Comparison of ENCODE assay signal across 22 cellular contexts in the genomic region with DNA sequence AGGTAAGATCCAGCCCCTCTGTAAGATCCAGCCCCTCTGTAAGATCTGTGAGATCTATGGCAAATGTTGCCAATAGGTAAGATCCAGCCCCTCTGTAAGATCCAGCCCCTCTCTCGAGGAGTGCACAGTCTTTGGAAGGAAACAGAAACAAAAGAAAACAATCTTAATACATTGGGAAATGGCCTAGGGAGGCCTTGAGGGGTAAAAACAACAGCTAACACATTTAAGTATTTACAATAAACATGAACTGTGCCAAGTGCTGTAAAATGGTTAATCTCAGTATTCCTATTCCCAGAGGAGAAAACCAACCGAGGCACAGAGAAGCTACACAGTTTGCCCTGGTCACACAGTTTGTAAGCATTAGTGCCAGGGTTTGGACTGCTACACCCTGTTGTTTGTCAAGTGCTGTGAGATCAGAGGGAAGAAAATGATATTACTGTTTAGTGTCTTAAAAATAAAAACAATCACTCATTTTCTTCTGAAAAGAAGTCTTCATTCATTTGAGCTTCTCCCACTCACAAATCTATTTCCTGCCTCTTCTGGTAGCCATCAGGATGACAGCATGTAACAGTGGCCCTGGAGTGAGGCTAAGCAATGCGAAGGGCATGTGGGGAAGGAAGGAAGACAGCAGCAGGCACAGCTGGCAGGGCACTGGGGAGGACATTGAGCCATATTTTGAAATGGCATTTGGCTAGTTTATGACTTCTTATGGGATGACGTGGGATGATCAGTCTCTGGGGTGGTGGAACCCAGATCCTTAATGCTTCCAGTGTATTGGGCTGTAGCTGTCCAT.
DNase-seq lines count a peak whose midpoint lies in the region; ATAC-seq and TF ChIP-seq lines count a peak whose summit lies in the region.
"Had no signal": no experiment of that assay in that cellular context is flagged by ENCODE, and none has a peak within 500 bp of the region (broad histone marks: within the 10 kb centered on the region; RNA-seq: fewer than 3 reads in every experiment).

No MANE protein-coding gene starts in this region.

- H3K9ac ChIP-seq in endodermal cell (ENCODE audit: extremely low read depth, low read length, poor library complexity, severe bottlenecking) = no peak overlapping the region

- no peaks in the 10 kb centered on the region for H3K9me3 ChIP-seq in endodermal cell (ENCODE audit: control insufficient read depth, low read length)
- H3K9me3 ChIP-seq: esophagus muscularis mucosa, heart right ventricle, psoas muscle had no signal

- WGBS in endodermal cell (ENCODE audit: insufficient coverage in 1 of 2, insufficient read length in 1 of 2), 2 experiments = 89 to 100% methylated on average over 1 to 4 of the region's 4 CpGs

- intact Hi-C loops in CD14-positive monocyte (cut with micrococcal nuclease) = no loop called here

- H3K27ac Mint-ChIP-seq in endodermal cell (no peak overlapping the region), nephron progenitor cell (peak overlapping the region; percentile 30), CD14-positive monocyte (no peak overlapping the region)
- H3K27ac Mint-ChIP-seq: CD8-positive, alpha-beta T cell; memory B cell had no signal

- H3K27ac ChIP-seq in ACC112 (ENCODE audit: low read depth, low read length) (no peak overlapping the region), endodermal cell (ENCODE audit: low read depth, low read length) (no peak overlapping the region)
- H3K27ac ChIP-seq: esophagus muscularis mucosa, heart right ventricle, psoas muscle, RWPE1 had no signal

- TF ChIP-seq CTCF in endodermal cell (conservative IDR thresholded peaks at IDR 0.05) (peak; percentile 27), nephron progenitor cell (IDR thresholded peaks at IDR 0.05) (no peak), CD14-positive monocyte (IDR thresholded peaks at IDR 0.05) (no peak)

- no peak for ATAC-seq in HG02763 (IDR thresholded peaks at IDR 0.05; ENCODE audit: unreplicated experiment)
- ATAC-seq: CD8-positive, alpha-beta T cell; heart right ventricle; naive thymus-derived CD8-positive, alpha-beta T cell; psoas muscle had no signal

- H3K36me3 ChIP-seq in ACC112 (ENCODE audit: insufficient read depth, low read length) = no peaks in the 10 kb centered on the region
- no peaks in the 10 kb centered on the region for H3K36me3 ChIP-seq in endodermal cell (ENCODE audit: control insufficient read depth, insufficient read depth, low read length)
- H3K36me3 ChIP-seq: esophagus muscularis mucosa, heart right ventricle had no signal

- H3K9me3 Mint-ChIP-seq in endodermal cell (no peaks in the 10 kb centered on the region), nephron progenitor cell (no peaks in the 10 kb centered on the region), CD14-positive monocyte (peaks cover 0 to 4% (median 1%) of the 10 kb centered on the region in 7 donors)
- H3K9me3 Mint-ChIP-seq: CD8-positive, alpha-beta T cell; memory B cell had no signal

- DNase-seq in M059J (ENCODE audit: low read depth) = peak; percentile 5
- peak; percentile 66 for DNase-seq in endodermal cell
- DNase-seq in nephron progenitor cell = no peak
- DNase-seq in activated naive CD4-positive, alpha-beta T cell treated with Interleukin-2 at 50 U/mL for 16 hours = no peak
- no peak for DNase-seq in CD14-positive monocyte (ENCODE audit: low spot score)
- DNase-seq in activated naive CD4-positive, alpha-beta T cell treated with anti-CD3 and anti-CD28 coated beads, Interleukin-2, amount 50 U/mL, for 16 hours = no peak
- DNase-seq: activated CD4-positive, alpha-beta T cell treated with anti-CD3 and anti-CD28 coated beads for 48 hours; activated effector memory CD4-positive, alpha-beta T cell treated with Interleukin-2 at 50 U/mL for 16 hours; CD8-positive, alpha-beta T cell; DMS79 treated with DMSO at 0.1 percent for 48 hours; heart right ventricle; naive thymus-derived CD8-positive, alpha-beta T cell; NCI-H1417; NCI-H2107; NCI-H510A treated with DMSO at 0.1 percent for 48 hours; psoas muscle had no signal

- H3K4me3 Mint-ChIP-seq in endodermal cell (no peak overlapping the region), nephron progenitor cell (no peak overlapping the region), CD14-positive monocyte (no peak overlapping the region)
- H3K4me3 Mint-ChIP-seq: CD8-positive, alpha-beta T cell; central memory CD8-positive, alpha-beta T cell; memory B cell; naive thymus-derived CD8-positive, alpha-beta T cell had no signal

- no peaks in the 10 kb centered on the region for H3K79me2 ChIP-seq in ACC112 (ENCODE audit: control insufficient read depth, insufficient read depth, low read length, unreplicated experiment)

- H3K27me3 ChIP-seq in ACC112 (ENCODE audit: insufficient read depth, low read length) (no peaks in the 10 kb centered on the region), endodermal cell (ENCODE audit: control insufficient read depth, insufficient read depth, low read length, poor library complexity, severe bottlenecking) (no peaks in the 10 kb centered on the region)
- H3K27me3 ChIP-seq: esophagus muscularis mucosa had no signal

- H3K36me3 Mint-ChIP-seq in endodermal cell (ENCODE audit: low read depth) = no peaks in the 10 kb centered on the region
- H3K36me3 Mint-ChIP-seq in nephron progenitor cell (ENCODE audit: low read depth) = no peaks in the 10 kb centered on the region
- no peaks in the 10 kb centered on the region for H3K36me3 Mint-ChIP-seq in CD14-positive monocyte
- H3K36me3 Mint-ChIP-seq: CD8-positive, alpha-beta T cell; memory B cell; naive thymus-derived CD8-positive, alpha-beta T cell had no signal

- peak overlapping the region; percentile 59 for H2AFZ ChIP-seq in ACC112 (ENCODE audit: low read length, unreplicated experiment)

- H3K27me3 Mint-ChIP-seq in endodermal cell (ENCODE audit: insufficient read depth) (no peaks in the 10 kb centered on the region), nephron progenitor cell (ENCODE audit: low read depth, poor library complexity) (peaks cover 4% of the 10 kb centered on the region), CD14-positive monocyte (ENCODE audit: low read depth in 3 of 3) (peaks cover 0 to 3% (median 0%) of the 10 kb centered on the region in 3 donors)
- H3K27me3 Mint-ChIP-seq: central memory CD8-positive, alpha-beta T cell had no signal

- peaks cover 5% of the 10 kb centered on the region for H3K4me1 Mint-ChIP-seq in endodermal cell
- H3K4me1 Mint-ChIP-seq in nephron progenitor cell = peaks cover 5% of the 10 kb centered on the region
- H3K4me1 Mint-ChIP-seq in CD14-positive monocyte = no peaks in the 10 kb centered on the region
- H3K4me1 Mint-ChIP-seq: central memory CD8-positive, alpha-beta T cell; memory B cell; naive thymus-derived CD8-positive, alpha-beta T cell had no signal

- H3K4me3 ChIP-seq in ACC112 (ENCODE audit: low read depth, low read length) (no peak overlapping the region), endodermal cell (ENCODE audit: low read length) (no peak overlapping the region)
- H3K4me3 ChIP-seq: esophagus muscularis mucosa, heart right ventricle, psoas muscle had no signal

- H3K4me1 ChIP-seq in ACC112 (ENCODE audit: control insufficient read depth, insufficient read depth, low read length, unreplicated experiment) (peaks cover 6% of the 10 kb centered on the region), endodermal cell (ENCODE audit: control insufficient read depth, insufficient read depth, low read length) (peaks cover 2% of the 10 kb centered on the region)
- H3K4me1 ChIP-seq: esophagus muscularis mucosa, heart right ventricle, psoas muscle had no signal

Comparison
In these comparisons a context has a peak if more than half of its experiments do, and no peak if none do; other contexts are left out.
1. DNase-seq: peak in M059J (single experiment) and endodermal cell (single experiment); none in nephron progenitor cell (single experiment), activated naive CD4-positive, alpha-beta T cell treated with Interleukin-2 at 50 U/mL for 16 hours (single experiment), CD14-positive monocyte (single experiment) and activated naive CD4-positive, alpha-beta T cell treated with anti-CD3 and anti-CD28 coated beads, Interleukin-2, amount 50 U/mL, for 16 hours (single experiment).